Comparison of ENCODE assay signal across 1 cellular context in the genomic region with DNA sequence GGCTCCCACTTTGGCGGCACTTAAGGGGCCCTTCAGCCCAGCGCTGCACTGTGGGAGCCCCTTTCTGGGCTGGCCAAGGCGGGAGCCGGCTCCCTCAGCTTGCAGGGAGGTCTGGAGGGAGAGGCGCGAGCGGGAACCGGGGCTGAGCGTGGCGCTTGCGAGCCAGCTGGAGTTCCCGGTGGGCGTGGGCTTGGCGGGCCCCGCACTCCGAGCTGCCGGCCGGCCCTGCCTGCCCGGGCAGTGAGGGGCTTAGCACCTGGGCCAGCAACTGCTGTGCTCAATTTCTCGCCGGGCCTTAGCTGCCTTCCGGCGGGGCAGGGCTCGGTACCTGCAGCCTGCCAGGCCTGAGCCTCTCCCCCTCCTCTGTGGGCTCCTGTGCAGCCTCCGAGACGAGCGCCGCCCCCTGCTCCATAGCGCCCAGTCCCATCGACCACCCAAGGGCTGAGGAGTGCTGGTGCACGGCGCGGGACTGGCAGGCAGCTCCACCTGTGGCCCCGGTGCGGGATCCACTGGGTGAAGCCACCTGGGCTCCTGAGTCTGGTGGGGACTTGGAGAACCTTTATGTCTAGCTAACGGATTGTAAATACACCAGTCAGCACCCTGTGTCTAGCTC. TPM values are rescaled to one million over a fixed set of nuclear protein-coding genes. Genes with fewer than 3 reads are reported as not detected.
"Had no signal": no experiment of that assay in that cellular context is flagged by ENCODE, and none has a peak within 500 bp of the region (broad histone marks: within the 10 kb centered on the region; RNA-seq: fewer than 3 reads in every experiment).

No MANE protein-coding gene starts in this region.

RNA-seq across cellular contexts. Expression of gene SCGB2B2, which starts 8.8 kb away (rescaled TPM):
- total RNA-seq: dermis blood vessel endothelial cell had no signal
